1 cellular context compared by ENCODE assay signal in the genomic region with DNA sequence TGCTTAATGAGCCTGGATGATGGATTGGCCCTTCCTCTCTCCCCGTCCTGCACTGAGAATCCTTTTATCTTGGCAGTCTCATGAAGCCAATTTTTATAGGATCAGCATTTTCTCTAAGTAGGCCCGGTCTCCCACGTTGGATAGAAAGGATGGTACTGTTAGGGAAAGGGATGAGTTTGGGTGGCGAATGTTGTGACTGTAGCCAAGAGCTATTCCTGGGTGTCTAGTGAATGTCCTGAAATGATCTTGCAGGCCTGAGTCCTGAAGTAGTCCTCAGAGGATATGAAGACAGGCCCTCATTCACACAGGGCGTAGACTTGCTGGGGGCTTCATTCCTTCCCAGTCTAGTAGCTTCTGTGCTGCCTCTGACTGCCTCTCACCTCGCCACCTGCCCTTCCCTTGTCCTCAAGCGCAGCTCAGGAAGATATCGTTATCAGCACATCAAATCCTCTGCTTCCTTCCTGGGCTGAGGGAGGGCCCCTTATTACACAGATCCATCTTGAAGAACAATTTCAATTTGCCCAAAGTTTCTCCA.
TF ChIP-seq lines count a peak whose summit lies in the region.

No MANE protein-coding gene starts in this region.

TF ChIP-seq in A549, 52 proteins besides CTCF, POLR2A, EP300 and RAD21 (continued from another document):
- no peak for TF ChIP-seq JUN (IDR thresholded peaks at IDR 0.05)
- TF ChIP-seq RNF2 (IDR thresholded peaks at IDR 0.05; ENCODE audit: borderline replicate concordance, low read depth), result no peak
- TF ChIP-seq HOXB13 (CRISPR knock-in tag; IDR thresholded peaks at IDR 0.05; ENCODE audit: low read depth), result no peak
- 0 out of 2 replicates have a peak, but pooled peaks have one; percentile 24 for TF ChIP-seq POLR2AphosphoS2 (conservative IDR thresholded peaks at IDR 0.05; ENCODE audit: low read length)
- no peak for TF ChIP-seq CBX2 (IDR thresholded peaks at IDR 0.05; ENCODE audit: borderline replicate concordance, low read depth)
- peak; percentile 84 for TF ChIP-seq MAFK (IDR thresholded peaks at IDR 0.05; ENCODE audit: partially characterized antibody)
